In genomic region chr21:42654179-42654912, GRCh38 we compare ENCODE assay signal across 8 cellular contexts. TPM values are rescaled to one million over a fixed set of nuclear protein-coding genes. Genes with fewer than 3 reads are reported as not detected.
A peak's percentile ranks its signal among the peaks of the same experiment; 100 is the strongest.
DNase-seq lines count a peak whose midpoint lies in the region; ATAC-seq and TF ChIP-seq lines count a peak whose summit lies in the region.

No MANE protein-coding gene starts in this region.

- H3K4me1 Mint-ChIP-seq in activated CD4-positive, alpha-beta T cell treated with anti-CD3 and anti-CD28 coated beads, Interleukin-2, amount 10 ng/mL, durations not matched to agents 7 days and 5 days: peaks cover 15% of the 10 kb centered on the region
- peaks cover 61% of the 10 kb centered on the region for H3K4me1 Mint-ChIP-seq in brain

- ATAC-seq in mucosa of descending colon: peak; percentile 41
- ATAC-seq in GM18520 (IDR thresholded peaks at IDR 0.05; ENCODE audit: unreplicated experiment): no peak
- no peak for ATAC-seq in GM21737 (IDR thresholded peaks at IDR 0.05; ENCODE audit: unreplicated experiment)

- CTCF ChIA-PET in activated CD4-positive, alpha-beta T cell treated with anti-CD3 and anti-CD28 coated beads, Interleukin-2, amount 10 ng/mL, durations not matched to agents 7 days and 5 days (lab: Charles Lee): interaction anchor here (0.6 to 1.7 kb wide), 3 partner anchors 8 to 11 kb away, joined by 3 to 5 read pairs (median 4); no protein-coding TSS in a partner anchor

- no peaks in the 10 kb centered on the region for H3K36me3 Mint-ChIP-seq in activated CD4-positive, alpha-beta T cell treated with anti-CD3 and anti-CD28 coated beads, Interleukin-2, amount 10 ng/mL, durations not matched to agents 7 days and 5 days (ENCODE audit: low read depth)
- H3K36me3 Mint-ChIP-seq in brain: no peaks in the 10 kb centered on the region

- DNase-seq in activated CD4-positive, alpha-beta T cell treated with anti-CD3 and anti-CD28 coated beads, Interleukin-2, amount 10 ng/mL, durations not matched to agents 7 days and 5 days: peak; percentile 10
- no peak for DNase-seq in activated CD4-positive, alpha-beta T cell treated with anti-CD3 and anti-CD28 coated beads, Interleukin-2, amount 50 U/mL, for 1 hour
- DNase-seq in NCI-H526 (lab: John Stamatoyannopoulos, UW) (peak; percentile 39 to 78), mucosa of descending colon (peak; percentile 40 to 57 (median 49)), GDM1 (lab: John Stamatoyannopoulos, UW) (no peak)

- H3K9me3 Mint-ChIP-seq in activated CD4-positive, alpha-beta T cell treated with anti-CD3 and anti-CD28 coated beads, Interleukin-2, amount 10 ng/mL, durations not matched to agents 7 days and 5 days: no peaks in the 10 kb centered on the region
- peaks cover 0 to 5% (median 0%) of the 10 kb centered on the region in 5 experiments for H3K9me3 Mint-ChIP-seq in brain

- peak overlapping the region; percentile 40 for H3K4me3 Mint-ChIP-seq in activated CD4-positive, alpha-beta T cell treated with anti-CD3 and anti-CD28 coated beads, Interleukin-2, amount 10 ng/mL, durations not matched to agents 7 days and 5 days
- peak overlapping the region; percentile 81 to 93 (median 91) for H3K4me3 Mint-ChIP-seq in brain

- H3K9me3 ChIP-seq in mucosa of descending colon: no peaks in the 10 kb centered on the region

- peaks cover 24% of the 10 kb centered on the region for H3K4me1 ChIP-seq in mucosa of descending colon (ENCODE audit: low read depth)

- H3K27me3 Mint-ChIP-seq in activated CD4-positive, alpha-beta T cell treated with anti-CD3 and anti-CD28 coated beads, Interleukin-2, amount 10 ng/mL, durations not matched to agents 7 days and 5 days: peaks cover 33% of the 10 kb centered on the region
- peaks cover 4% of the 10 kb centered on the region for H3K27me3 Mint-ChIP-seq in brain

- TF ChIP-seq CTCF in brain (conservative IDR thresholded peaks at IDR 0.05) (no peak), mucosa of descending colon (IDR thresholded peaks at IDR 0.05) (no peak)

- H3K4me3 ChIP-seq in mucosa of descending colon: peak overlapping the region; percentile 51

- POLR2A ChIA-PET in activated CD4-positive, alpha-beta T cell treated with anti-CD3 and anti-CD28 coated beads, Interleukin-2, amount 10 ng/mL, durations not matched to agents 7 days and 5 days (lab: Charles Lee): no interaction called here

- intact Hi-C loops in mucosa of descending colon (cut with DNase I, micrococcal nuclease): loop anchor here in 1 of 2 donors (10.0 kb wide), 1 partner anchor 160 kb away; no protein-coding TSS in a partner anchor

- H3K27ac Mint-ChIP-seq in activated CD4-positive, alpha-beta T cell treated with anti-CD3 and anti-CD28 coated beads, Interleukin-2, amount 10 ng/mL, durations not matched to agents 7 days and 5 days: no peak overlapping the region
- peak overlapping the region; percentile 64 to 91 (median 90) for H3K27ac Mint-ChIP-seq in brain

- H3K36me3 ChIP-seq in mucosa of descending colon (ENCODE audit: low read depth): no peaks in the 10 kb centered on the region

RNA-seq across cellular contexts. Expression of gene PDE9A, which starts 0.9 kb away (rescaled TPM):
- 1 to 10 TPM; 4.7 to 6.1 TPM for total RNA-seq in activated CD4-positive, alpha-beta T cell treated with anti-CD3 and anti-CD28 coated beads, Interleukin-2, amount 10 ng/mL, durations not matched to agents 7 days and 5 days
- polyA plus RNA-seq in brain (ENCODE audit: insufficient read depth, low read depth, low replicate concordance): 19.1 TPM
- total RNA-seq in mucosa of descending colon: 100 to 1,000 TPM in 2 of 3 donors, 10 to 100 TPM in 1; 98.4 to 200 (median 167) TPM

Comparison
In these comparisons a context has a peak if more than half of its experiments do, and no peak if none do; other contexts are left out.
1. DNase-seq: peak in activated CD4-positive, alpha-beta T cell treated with anti-CD3 and anti-CD28 coated beads, Interleukin-2, amount 10 ng/mL, durations not matched to agents 7 days and 5 days (single experiment), NCI-H526 (2 of 2) and mucosa of descending colon (3 of 3); none in activated CD4-positive, alpha-beta T cell treated with anti-CD3 and anti-CD28 coated beads, Interleukin-2, amount 50 U/mL, for 1 hour (single experiment) and GDM1 (single experiment).
2. RNA of gene PDE9A, which starts 0.9 kb away (total RNA-seq): 98.4 to 200 TPM in mucosa of descending colon; 4.7 to 6.1 TPM in activated CD4-positive, alpha-beta T cell treated with anti-CD3 and anti-CD28 coated beads, Interleukin-2, amount 10 ng/mL, durations not matched to agents 7 days and 5 days; every median in the first group is over 10 times any median in the second.